In the genomic region with DNA sequence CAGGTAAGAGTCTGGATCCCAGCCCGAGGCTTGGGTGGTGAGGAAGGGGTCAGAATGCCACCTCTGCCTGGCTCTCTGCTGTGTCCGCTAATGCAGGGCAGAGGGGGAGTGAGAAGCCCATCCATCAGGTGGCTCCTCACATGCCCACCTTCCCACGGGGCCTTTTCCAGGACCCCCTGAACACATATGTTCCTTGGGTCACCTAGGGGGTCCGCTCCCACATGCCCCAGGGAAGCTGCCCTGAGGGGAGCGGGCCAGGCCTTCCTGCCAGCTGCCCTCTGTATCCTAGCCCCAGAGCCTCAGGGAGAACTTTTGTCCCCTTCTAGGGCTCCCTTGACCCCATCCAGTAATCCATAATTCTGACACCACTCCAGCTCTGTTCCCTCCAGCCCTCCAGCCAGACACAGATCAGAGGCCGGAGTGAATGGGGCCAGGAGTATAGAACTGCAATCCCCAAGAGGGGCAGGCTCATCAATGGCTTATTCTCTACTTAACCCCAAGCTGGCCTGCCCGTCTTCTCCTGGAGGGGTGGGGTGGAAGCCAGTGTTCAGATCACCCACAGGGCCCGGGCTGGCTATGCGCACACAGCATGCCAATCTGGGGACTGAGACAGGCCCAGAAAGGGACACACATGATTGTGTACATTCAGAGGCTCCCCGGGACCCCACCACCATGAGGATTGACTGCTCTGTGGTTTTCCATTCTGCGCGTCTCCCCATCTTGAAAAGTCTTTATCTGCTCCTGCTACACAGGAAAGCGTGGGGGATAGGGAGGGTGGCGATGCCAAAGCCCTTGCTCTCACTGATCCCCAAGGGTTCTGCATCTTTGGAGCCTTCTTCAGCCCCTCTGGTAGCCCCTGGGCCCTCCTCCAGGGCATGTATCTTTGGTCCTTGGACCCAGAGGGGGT, we compare ENCODE assay signal across 2 cellular contexts.
TF ChIP-seq lines count a peak whose summit lies in the region.

No MANE protein-coding gene starts in this region.

TF ChIP-seq in IMR-90, 13 proteins besides CTCF, POLR2A, EP300 and RAD21:
- TF ChIP-seq RFX5 (IDR thresholded peaks at IDR 0.05; ENCODE audit: low read depth, low read length) (no peak), CHD1 (IDR thresholded peaks at IDR 0.05; ENCODE audit: low read depth, low read length) (no peak), BHLHE40 (IDR thresholded peaks at IDR 0.05; ENCODE audit: low read depth, low read length) (no peak), FOS (IDR thresholded peaks at IDR 0.05; ENCODE audit: low read depth, low read length) (no peak), SMC3 (IDR thresholded peaks at IDR 0.05; ENCODE audit: low read depth, low read length) (no peak), MXI1 (IDR thresholded peaks at IDR 0.05; ENCODE audit: borderline replicate concordance, low read depth, low read length) (no peak), MAFK (IDR thresholded peaks at IDR 0.05; ENCODE audit: low read depth, low read length) (no peak), MAZ (IDR thresholded peaks at IDR 0.05; ENCODE audit: borderline replicate concordance, low read depth, low read length) (no peak), RCOR1 (IDR thresholded peaks at IDR 0.05; ENCODE audit: insufficient replicate concordance, low read length) (no peak), CEBPB (IDR thresholded peaks at IDR 0.05; ENCODE audit: low read depth, low read length) (no peak), ELK1 (IDR thresholded peaks at IDR 0.05; ENCODE audit: borderline replicate concordance, low read depth, low read length) (no peak), NFE2L2 (IDR thresholded peaks at IDR 0.05; ENCODE audit: low read depth, low read length) (no peak)
- TF ChIP-seq, protein P1, sequence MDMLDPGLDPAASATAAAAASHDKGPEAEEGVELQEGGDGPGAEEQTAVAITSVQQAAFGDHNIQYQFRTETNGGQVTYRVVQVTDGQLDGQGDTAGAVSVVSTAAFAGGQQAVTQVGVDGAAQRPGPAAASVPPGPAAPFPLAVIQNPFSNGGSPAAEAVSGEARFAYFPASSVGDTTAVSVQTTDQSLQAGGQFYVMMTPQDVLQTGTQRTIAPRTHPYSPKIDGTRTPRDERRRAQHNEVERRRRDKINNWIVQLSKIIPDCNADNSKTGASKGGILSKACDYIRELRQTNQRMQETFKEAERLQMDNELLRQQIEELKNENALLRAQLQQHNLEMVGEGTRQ (IDR thresholded peaks at IDR 0.05; ENCODE audit: low read depth, low read length) = no peak

TF ChIP-seq in HEK293T, 16 proteins besides CTCF, POLR2A, EP300 and RAD21:
- no peak for TF ChIP-seq FOXA1 (IDR thresholded peaks at IDR 0.05)
- TF ChIP-seq SP1 (IDR thresholded peaks at IDR 0.05) = no peak
- no peak for TF ChIP-seq ZNF384 (IDR thresholded peaks at IDR 0.05)
- TF ChIP-seq TARDBP (IDR thresholded peaks at IDR 0.05) = no peak
- no peak for TF ChIP-seq LEF1 (IDR thresholded peaks at IDR 0.05; ENCODE audit: borderline replicate concordance)
